Comparison of ENCODE assay signal across 2 cellular contexts in the genomic region with DNA sequence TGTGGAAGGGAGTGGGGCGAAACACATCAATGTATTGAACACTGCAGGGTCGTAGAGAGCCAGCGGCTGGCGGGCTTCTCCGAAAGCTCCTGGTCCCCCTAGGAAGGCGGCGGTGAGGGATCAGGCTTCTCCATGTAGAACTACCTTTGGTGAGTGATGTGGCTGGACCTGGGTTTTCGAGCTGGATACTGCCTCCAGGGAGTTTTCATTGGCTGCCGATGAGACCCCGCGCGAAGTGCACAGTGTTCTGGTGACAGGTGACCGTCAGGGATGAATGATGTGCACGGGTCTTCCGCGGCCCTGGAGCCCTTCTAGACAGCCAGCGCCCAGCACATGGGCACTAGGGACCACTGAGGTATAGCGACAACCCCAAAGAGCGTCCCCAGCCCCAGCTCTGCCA.
TF ChIP-seq lines count a peak whose summit lies in the region.

No MANE protein-coding gene starts in this region.

TF ChIP-seq in GM23338, 12 proteins besides CTCF, POLR2A, EP300 and RAD21 (continues in another document):
- TF ChIP-seq STAT1 (IDR thresholded peaks at IDR 0.05; ENCODE audit: unreplicated experiment) = no peak
- TF ChIP-seq, protein P1, sequence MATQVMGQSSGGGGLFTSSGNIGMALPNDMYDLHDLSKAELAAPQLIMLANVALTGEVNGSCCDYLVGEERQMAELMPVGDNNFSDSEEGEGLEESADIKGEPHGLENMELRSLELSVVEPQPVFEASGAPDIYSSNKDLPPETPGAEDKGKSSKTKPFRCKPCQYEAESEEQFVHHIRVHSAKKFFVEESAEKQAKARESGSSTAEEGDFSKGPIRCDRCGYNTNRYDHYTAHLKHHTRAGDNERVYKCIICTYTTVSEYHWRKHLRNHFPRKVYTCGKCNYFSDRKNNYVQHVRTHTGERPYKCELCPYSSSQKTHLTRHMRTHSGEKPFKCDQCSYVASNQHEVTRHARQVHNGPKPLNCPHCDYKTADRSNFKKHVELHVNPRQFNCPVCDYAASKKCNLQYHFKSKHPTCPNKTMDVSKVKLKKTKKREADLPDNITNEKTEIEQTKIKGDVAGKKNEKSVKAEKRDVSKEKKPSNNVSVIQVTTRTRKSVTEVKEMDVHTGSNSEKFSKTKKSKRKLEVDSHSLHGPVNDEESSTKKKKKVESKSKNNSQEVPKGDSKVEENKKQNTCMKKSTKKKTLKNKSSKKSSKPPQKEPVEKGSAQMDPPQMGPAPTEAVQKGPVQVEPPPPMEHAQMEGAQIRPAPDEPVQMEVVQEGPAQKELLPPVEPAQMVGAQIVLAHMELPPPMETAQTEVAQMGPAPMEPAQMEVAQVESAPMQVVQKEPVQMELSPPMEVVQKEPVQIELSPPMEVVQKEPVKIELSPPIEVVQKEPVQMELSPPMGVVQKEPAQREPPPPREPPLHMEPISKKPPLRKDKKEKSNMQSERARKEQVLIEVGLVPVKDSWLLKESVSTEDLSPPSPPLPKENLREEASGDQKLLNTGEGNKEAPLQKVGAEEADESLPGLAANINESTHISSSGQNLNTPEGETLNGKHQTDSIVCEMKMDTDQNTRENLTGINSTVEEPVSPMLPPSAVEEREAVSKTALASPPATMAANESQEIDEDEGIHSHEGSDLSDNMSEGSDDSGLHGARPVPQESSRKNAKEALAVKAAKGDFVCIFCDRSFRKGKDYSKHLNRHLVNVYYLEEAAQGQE (IDR thresholded peaks at IDR 0.05; ENCODE audit: unreplicated experiment) = no peak
- TF ChIP-seq EZH2 (IDR thresholded peaks at IDR 0.05; ENCODE audit: low read depth, unreplicated experiment) = no peak
- TF ChIP-seq, protein P2, sequence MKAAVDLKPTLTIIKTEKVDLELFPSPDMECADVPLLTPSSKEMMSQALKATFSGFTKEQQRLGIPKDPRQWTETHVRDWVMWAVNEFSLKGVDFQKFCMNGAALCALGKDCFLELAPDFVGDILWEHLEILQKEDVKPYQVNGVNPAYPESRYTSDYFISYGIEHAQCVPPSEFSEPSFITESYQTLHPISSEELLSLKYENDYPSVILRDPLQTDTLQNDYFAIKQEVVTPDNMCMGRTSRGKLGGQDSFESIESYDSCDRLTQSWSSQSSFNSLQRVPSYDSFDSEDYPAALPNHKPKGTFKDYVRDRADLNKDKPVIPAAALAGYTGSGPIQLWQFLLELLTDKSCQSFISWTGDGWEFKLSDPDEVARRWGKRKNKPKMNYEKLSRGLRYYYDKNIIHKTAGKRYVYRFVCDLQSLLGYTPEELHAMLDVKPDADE (IDR thresholded peaks at IDR 0.05) = no peak
- no peak for TF ChIP-seq JUNB (IDR thresholded peaks at IDR 0.05; ENCODE audit: unreplicated experiment)
- TF ChIP-seq ZNF114 (CRISPR knock-in tag; IDR thresholded peaks at IDR 0.05) = no peak
- TF ChIP-seq NANOG (IDR thresholded peaks at IDR 0.05; ENCODE audit: borderline replicate concordance) = no peak
- TF ChIP-seq, protein P3, sequence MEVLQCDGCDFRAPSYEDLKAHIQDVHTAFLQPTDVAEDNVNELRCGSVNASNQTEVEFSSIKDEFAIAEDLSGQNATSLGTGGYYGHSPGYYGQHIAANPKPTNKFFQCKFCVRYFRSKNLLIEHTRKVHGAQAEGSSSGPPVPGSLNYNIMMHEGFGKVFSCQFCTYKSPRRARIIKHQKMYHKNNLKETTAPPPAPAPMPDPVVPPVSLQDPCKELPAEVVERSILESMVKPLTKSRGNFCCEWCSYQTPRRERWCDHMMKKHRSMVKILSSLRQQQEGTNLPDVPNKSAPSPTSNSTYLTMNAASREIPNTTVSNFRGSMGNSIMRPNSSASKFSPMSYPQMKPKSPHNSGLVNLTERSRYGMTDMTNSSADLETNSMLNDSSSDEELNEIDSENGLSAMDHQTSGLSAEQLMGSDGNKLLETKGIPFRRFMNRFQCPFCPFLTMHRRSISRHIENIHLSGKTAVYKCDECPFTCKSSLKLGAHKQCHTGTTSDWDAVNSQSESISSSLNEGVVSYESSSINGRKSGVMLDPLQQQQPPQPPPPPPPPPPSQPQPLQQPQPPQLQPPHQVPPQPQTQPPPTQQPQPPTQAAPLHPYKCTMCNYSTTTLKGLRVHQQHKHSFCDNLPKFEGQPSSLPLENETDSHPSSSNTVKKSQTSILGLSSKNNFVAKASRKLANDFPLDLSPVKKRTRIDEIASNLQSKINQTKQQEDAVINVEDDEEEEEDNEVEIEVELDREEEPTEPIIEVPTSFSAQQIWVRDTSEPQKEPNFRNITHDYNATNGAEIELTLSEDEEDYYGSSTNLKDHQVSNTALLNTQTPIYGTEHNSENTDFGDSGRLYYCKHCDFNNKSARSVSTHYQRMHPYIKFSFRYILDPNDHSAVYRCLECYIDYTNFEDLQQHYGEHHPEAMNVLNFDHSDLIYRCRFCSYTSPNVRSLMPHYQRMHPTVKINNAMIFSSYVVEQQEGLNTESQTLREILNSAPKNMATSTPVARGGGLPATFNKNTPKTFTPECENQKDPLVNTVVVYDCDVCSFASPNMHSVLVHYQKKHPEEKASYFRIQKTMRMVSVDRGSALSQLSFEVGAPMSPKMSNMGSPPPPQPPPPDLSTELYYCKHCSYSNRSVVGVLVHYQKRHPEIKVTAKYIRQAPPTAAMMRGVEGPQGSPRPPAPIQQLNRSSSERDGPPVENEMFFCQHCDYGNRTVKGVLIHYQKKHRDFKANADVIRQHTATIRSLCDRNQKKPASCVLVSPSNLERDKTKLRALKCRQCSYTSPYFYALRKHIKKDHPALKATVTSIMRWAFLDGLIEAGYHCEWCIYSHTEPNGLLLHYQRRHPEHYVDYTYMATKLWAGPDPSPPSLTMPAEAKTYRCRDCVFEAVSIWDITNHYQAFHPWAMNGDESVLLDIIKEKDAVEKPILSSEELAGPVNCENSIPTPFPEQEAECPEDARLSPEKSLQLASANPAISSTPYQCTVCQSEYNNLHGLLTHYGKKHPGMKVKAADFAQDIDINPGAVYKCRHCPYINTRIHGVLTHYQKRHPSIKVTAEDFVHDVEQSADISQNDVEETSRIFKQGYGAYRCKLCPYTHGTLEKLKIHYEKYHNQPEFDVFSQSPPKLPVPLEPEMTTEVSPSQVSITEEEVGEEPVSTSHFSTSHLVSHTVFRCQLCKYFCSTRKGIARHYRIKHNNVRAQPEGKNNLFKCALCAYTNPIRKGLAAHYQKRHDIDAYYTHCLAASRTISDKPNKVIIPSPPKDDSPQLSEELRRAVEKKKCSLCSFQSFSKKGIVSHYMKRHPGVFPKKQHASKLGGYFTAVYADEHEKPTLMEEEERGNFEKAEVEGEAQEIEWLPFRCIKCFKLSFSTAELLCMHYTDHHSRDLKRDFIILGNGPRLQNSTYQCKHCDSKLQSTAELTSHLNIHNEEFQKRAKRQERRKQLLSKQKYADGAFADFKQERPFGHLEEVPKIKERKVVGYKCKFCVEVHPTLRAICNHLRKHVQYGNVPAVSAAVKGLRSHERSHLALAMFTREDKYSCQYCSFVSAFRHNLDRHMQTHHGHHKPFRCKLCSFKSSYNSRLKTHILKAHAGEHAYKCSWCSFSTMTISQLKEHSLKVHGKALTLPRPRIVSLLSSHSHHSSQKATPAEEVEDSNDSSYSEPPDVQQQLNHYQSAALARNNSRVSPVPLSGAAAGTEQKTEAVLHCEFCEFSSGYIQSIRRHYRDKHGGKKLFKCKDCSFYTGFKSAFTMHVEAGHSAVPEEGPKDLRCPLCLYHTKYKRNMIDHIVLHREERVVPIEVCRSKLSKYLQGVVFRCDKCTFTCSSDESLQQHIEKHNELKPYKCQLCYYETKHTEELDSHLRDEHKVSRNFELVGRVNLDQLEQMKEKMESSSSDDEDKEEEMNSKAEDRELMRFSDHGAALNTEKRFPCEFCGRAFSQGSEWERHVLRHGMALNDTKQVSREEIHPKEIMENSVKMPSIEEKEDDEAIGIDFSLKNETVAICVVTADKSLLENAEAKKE (CRISPR knock-in tag; IDR thresholded peaks at IDR 0.05) = no peak
- no peak for TF ChIP-seq EZH2phosphoT487 (IDR thresholded peaks at IDR 0.05; ENCODE audit: unreplicated experiment)
- no peak for TF ChIP-seq POLR2AphosphoS5 (IDR thresholded peaks at IDR 0.05; ENCODE audit: low read depth)

TF ChIP-seq in H1, 55 proteins besides CTCF, POLR2A, EP300 and RAD21:
- TF ChIP-seq ZNF274 (IDR thresholded peaks at IDR 0.05; ENCODE audit: borderline replicate concordance, extremely low read depth, low read length) (no peak), TBP (IDR thresholded peaks at IDR 0.05; ENCODE audit: low read depth, low read length) (no peak), TCF12 (IDR thresholded peaks at IDR 0.05; ENCODE audit: low read depth, low read length) (no peak), MAFK (IDR thresholded peaks at IDR 0.05; ENCODE audit: low read depth, low read length) (no peak), HDAC6 (IDR thresholded peaks at IDR 0.05; ENCODE audit: low read depth, low read length) (no peak), KDM5A (IDR thresholded peaks at IDR 0.05; ENCODE audit: low read length) (no peak), RBBP5 (IDR thresholded peaks at IDR 0.05; ENCODE audit: borderline replicate concordance, low read depth, low read length) (no peak), NANOG (IDR thresholded peaks at IDR 0.05; ENCODE audit: insufficient read depth, low read depth, low read length, poor library complexity, severe bottlenecking) (no peak), KDM4A (IDR thresholded peaks at IDR 0.05; ENCODE audit: low read depth, low read length, severe bottlenecking) (no peak), SIX5 (IDR thresholded peaks at IDR 0.05; ENCODE audit: low read depth, low read length) (no peak), BACH1 (IDR thresholded peaks at IDR 0.05; ENCODE audit: low read length) (no peak), SRF (IDR thresholded peaks at IDR 0.05; ENCODE audit: low read depth, low read length) (no peak)
- TF ChIP-seq, protein P4, sequence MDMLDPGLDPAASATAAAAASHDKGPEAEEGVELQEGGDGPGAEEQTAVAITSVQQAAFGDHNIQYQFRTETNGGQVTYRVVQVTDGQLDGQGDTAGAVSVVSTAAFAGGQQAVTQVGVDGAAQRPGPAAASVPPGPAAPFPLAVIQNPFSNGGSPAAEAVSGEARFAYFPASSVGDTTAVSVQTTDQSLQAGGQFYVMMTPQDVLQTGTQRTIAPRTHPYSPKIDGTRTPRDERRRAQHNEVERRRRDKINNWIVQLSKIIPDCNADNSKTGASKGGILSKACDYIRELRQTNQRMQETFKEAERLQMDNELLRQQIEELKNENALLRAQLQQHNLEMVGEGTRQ (IDR thresholded peaks at IDR 0.05; ENCODE audit: low read length) = no peak
- TF ChIP-seq, protein P5, sequence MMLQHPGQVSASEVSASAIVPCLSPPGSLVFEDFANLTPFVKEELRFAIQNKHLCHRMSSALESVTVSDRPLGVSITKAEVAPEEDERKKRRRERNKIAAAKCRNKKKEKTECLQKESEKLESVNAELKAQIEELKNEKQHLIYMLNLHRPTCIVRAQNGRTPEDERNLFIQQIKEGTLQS (IDR thresholded peaks at IDR 0.05; ENCODE audit: insufficient read depth, low read depth, low read length) = no peak
TF ChIP-seq in H1: peak in this region for 0.
